ENCODE assay signal across 16 cellular contexts in the genomic region with DNA sequence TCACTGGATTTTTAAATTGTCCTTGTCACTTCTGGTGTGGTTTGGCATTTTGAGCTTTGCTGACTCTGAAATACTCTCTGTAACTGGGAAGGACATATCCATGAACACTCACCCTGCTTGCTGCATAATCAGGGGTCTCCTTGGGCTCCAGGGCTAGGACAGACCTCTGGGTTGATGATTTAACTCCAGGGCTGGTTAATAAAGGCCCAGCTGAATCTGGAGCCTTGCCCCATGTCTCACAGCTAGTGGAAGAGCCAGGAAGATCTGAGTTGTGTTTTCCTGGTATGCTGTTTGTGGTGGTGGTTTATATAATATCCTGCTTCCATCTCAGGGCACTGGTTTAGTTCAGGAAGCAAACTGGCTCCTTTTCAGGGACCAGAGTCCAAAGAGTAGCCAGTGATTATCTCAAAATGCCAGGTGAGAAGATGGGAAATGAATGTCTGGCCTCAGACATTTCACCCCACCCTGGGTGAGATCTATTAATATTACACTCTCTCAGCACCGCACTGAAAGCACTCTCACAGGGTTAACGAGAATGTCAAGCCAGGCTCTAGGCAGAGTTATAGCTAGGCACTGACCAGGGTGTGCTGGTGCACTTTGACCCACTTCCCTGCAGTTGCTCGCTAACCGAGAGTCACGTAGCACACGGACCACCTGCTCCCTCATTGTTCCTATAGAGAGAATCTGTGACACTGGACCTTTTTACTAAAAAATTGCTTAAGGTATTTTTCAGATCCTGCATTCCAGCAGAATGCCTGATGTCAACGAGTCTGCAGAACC.
DNase-seq lines count a peak whose midpoint lies in the region; FAIRE-seq and TF ChIP-seq lines count a peak whose summit lies in the region.
"Had no signal": no experiment of that assay in that cellular context is flagged by ENCODE, and none has a peak within 500 bp of the region (broad histone marks: within the 10 kb centered on the region; RNA-seq: fewer than 3 reads in every experiment).

No MANE protein-coding gene starts in this region.

- H3K9me3 ChIP-seq in colonic mucosa (no peaks in the 10 kb centered on the region), mesodermal cell (ENCODE audit: control insufficient read depth, low read length) (no peaks in the 10 kb centered on the region)
- H3K9me3 ChIP-seq: breast epithelium, thoracic aorta had no signal

- intact Hi-C loops in colonic mucosa (cut with DNase I): no loop called here

- H3K4me1 ChIP-seq in colonic mucosa (no peaks in the 10 kb centered on the region), mesodermal cell (ENCODE audit: control insufficient read depth, insufficient read depth, low read length, poor library complexity, severe bottlenecking) (no peaks in the 10 kb centered on the region), mesendoderm (ENCODE audit: control insufficient read depth, low read depth, low read length) (no peaks in the 10 kb centered on the region)
- H3K4me1 ChIP-seq: breast epithelium had no signal

- no peak overlapping the region for H2BK15ac ChIP-seq in mesendoderm (replicated peaks; ENCODE audit: low read depth)

- H3K4ac ChIP-seq in mesendoderm (ENCODE audit: low read depth, low read length): no peak overlapping the region

- H3K27me3 Mint-ChIP-seq in T-helper 2 cell treated with Interferon-gamma antibody and Interleukin-4, amounts not matched to agents 5 μg/mL and 100 μg/mL, for 36 hours (ENCODE audit: low read depth): no peaks in the 10 kb centered on the region

- WGBS in mesodermal cell (ENCODE audit: insufficient coverage in 2 of 2), 2 experiments: 79 to 91% methylated on average over 7 of the region's 7 CpGs
- WGBS in mesendoderm (ENCODE audit: extremely low coverage, insufficient coverage, low lambda C conversion rate): no CpG with 5 or more reads among the region's 7 CpGs

- no peaks in the 10 kb centered on the region for H3K79me2 ChIP-seq in mesendoderm (ENCODE audit: control insufficient read depth, insufficient read depth, low read length)

- H3K27ac ChIP-seq in colonic mucosa: peak overlapping the region; percentile 63
- peak overlapping the region; percentile 18 for H3K27ac ChIP-seq in mesodermal cell (ENCODE audit: low read depth, low read length, severe bottlenecking)
- H3K27ac ChIP-seq in mesendoderm (ENCODE audit: low read depth, low read length): no peak overlapping the region
- H3K27ac ChIP-seq: 22Rv1, breast epithelium, skin epidermis, thoracic aorta had no signal

- TF ChIP-seq CTCF in colonic mucosa (IDR thresholded peaks at IDR 0.05): no peak

- H3K36me3 ChIP-seq in colonic mucosa (no peaks in the 10 kb centered on the region), mesodermal cell (ENCODE audit: control insufficient read depth, insufficient read depth, low read length) (no peaks in the 10 kb centered on the region), mesendoderm (ENCODE audit: control insufficient read depth, insufficient read depth, low read length) (no peaks in the 10 kb centered on the region)
- H3K36me3 ChIP-seq: breast epithelium, thoracic aorta had no signal

- no peak overlapping the region for H2BK120ac ChIP-seq in mesendoderm (ENCODE audit: low read depth, low read length)

- no peaks in the 10 kb centered on the region for H3K79me1 ChIP-seq in mesendoderm (ENCODE audit: low read length)

- H4K5ac ChIP-seq in mesendoderm (ENCODE audit: low read length): no peak overlapping the region

- H2BK5ac ChIP-seq in mesendoderm (ENCODE audit: low read length): no peak overlapping the region

- no peak overlapping the region for H4K8ac ChIP-seq in mesendoderm (ENCODE audit: low read depth, low read length)

- no peak overlapping the region for H2AK5ac ChIP-seq in mesendoderm (ENCODE audit: low read length)

- DNase-seq in NCI-H2227 (lab: John Stamatoyannopoulos, UW; ENCODE audit: unreplicated experiment) (peak; percentile 3), NCI-H2227 treated with DMSO at 0.1 percent for 48 hours (lab: John Stamatoyannopoulos, UW) (no peak), colonic mucosa (peak; percentile 76), urothelium cell line (ENCODE audit: low spot score) (peak; percentile 18), NCI-H345 treated with DMSO at 0.1 percent for 48 hours (lab: John Stamatoyannopoulos, UW; ENCODE audit: unreplicated experiment) (no peak), mesendoderm (no peak)
- no peak for DNase-seq in T-helper 2 cell treated with Interferon-gamma antibody and Interleukin-4, amounts not matched to agents 5 μg/mL and 100 μg/mL, for 36 hours (ENCODE audit: low spot score)
- DNase-seq: NCI-H2029 treated with DMSO at 0.1 percent for 48 hours, T-helper 2 cell had no signal

- no peak for FAIRE-seq in urothelium cell line (lab: Jason Lieb, UNC)
- FAIRE-seq: GM12891, H54 had no signal

- no peaks in the 10 kb centered on the region for H3K27me3 ChIP-seq in colonic mucosa
- H3K27me3 ChIP-seq in mesendoderm (ENCODE audit: insufficient read depth, low read length, poor library complexity): no peaks in the 10 kb centered on the region
- H3K27me3 ChIP-seq: breast epithelium had no signal

- H3K18ac ChIP-seq in mesendoderm (ENCODE audit: low read length): no peak overlapping the region

- H3K4me3 ChIP-seq in colonic mucosa (no peak overlapping the region), mesodermal cell (ENCODE audit: extremely low read depth, insufficient read depth, low read length, poor library complexity, severe bottlenecking) (no peak overlapping the region), mesendoderm (ENCODE audit: low read length) (no peak overlapping the region)
- H3K4me3 ChIP-seq: breast epithelium, skin epidermis, thoracic aorta had no signal

- peaks cover 13% of the 10 kb centered on the region for H3K4me1 Mint-ChIP-seq in T-helper 2 cell treated with Interferon-gamma antibody and Interleukin-4, amounts not matched to agents 5 μg/mL and 100 μg/mL, for 36 hours (ENCODE audit: low read depth)

- no peak overlapping the region for H3K4me2 ChIP-seq in mesendoderm (ENCODE audit: low read length)

- H3K23ac ChIP-seq in mesendoderm (ENCODE audit: low read length): no peak overlapping the region

- H3K36me3 Mint-ChIP-seq in T-helper 2 cell treated with Interferon-gamma antibody and Interleukin-4, amounts not matched to agents 5 μg/mL and 100 μg/mL, for 36 hours (ENCODE audit: low read depth): peaks cover 8% of the 10 kb centered on the region

- peaks cover 15% of the 10 kb centered on the region for H3K9me3 Mint-ChIP-seq in T-helper 2 cell treated with Interferon-gamma antibody and Interleukin-4, amounts not matched to agents 5 μg/mL and 100 μg/mL, for 36 hours

- H3K9ac ChIP-seq in colonic mucosa (ENCODE audit: low read depth in 2 of 2, low read length in 2 of 2) (no peak overlapping the region), mesendoderm (ENCODE audit: low read length) (no peak overlapping the region)

- no peak overlapping the region for H3K4me3 Mint-ChIP-seq in T-helper 2 cell treated with Interferon-gamma antibody and Interleukin-4, amounts not matched to agents 5 μg/mL and 100 μg/mL, for 36 hours

- H3K27ac Mint-ChIP-seq in T-helper 2 cell treated with Interferon-gamma antibody and Interleukin-4, amounts not matched to agents 5 μg/mL and 100 μg/mL, for 36 hours: no peak overlapping the region

- no peak overlapping the region for H3K56ac ChIP-seq in mesendoderm (ENCODE audit: low read length)

Comparison
In these comparisons a context has a peak if more than half of its experiments do, and no peak if none do; other contexts are left out.
1. DNase-seq: peak in NCI-H2227 (single experiment), colonic mucosa (single experiment) and urothelium cell line (single experiment); none in NCI-H2227 treated with DMSO at 0.1 percent for 48 hours (single experiment), T-helper 2 cell treated with Interferon-gamma antibody and Interleukin-4, amounts not matched to agents 5 μg/mL and 100 μg/mL, for 36 hours (single experiment), NCI-H345 treated with DMSO at 0.1 percent for 48 hours (single experiment) and mesendoderm (single experiment).